19 cellular contexts compared by ENCODE assay signal in the genomic region with DNA sequence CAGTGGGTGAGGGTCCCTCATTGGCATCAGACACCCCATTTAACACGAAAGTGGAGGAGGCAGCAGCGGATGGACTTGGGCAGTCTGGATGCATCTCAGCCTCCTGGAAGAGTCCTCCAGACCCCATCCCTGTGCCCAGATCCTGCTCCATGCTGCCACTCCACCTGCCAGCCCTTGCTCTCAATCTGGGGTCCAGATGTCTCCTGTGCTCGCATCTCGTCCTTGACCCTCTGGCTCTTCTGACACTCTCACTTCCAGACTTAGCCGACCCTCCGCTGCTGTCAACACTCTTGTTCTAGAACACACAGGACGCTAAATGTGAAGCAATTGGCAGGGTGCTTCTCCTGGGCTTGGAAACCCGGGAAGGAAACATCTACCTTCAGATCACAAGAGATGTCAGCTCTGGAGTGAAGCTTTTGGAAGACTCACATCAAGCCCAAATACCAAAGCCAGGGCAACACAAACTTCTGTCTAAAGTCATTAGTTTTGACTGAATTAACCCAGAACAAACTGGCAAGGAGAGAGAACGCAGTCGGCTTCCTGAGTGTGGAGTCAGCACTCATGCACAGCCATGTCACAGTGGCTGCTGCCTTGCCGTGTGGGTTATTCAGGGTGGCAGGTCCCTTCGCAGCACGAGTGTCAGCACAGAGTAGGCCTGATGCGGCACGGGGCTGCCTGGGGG.
"Had no signal": no experiment of that assay in that cellular context is flagged by ENCODE, and none has a peak within 500 bp of the region (broad histone marks: within the 10 kb centered on the region; RNA-seq: fewer than 3 reads in every experiment).

No MANE protein-coding gene starts in this region.

- DNase-seq: effector CD8-positive, alpha-beta T cell; gastrocnemius medialis; heart right ventricle; hypothalamus; left ventricle myocardium inferior; lower lobe of right lung; midbrain; occipital lobe; psoas muscle; small intestine; stimulated activated CD4-positive, alpha-beta T cell treated with anti-CD3 and anti-CD28 coated beads, Interleukin-2, amount 100 ng/mL, for 48 hours; stimulated activated naive CD4-positive, alpha-beta T cell treated with Interleukin-2 at 50 U/mL for 16 hours; upper lobe of left lung; uterus had no signal

- H3K4me1 Mint-ChIP-seq: memory B cell had no signal

- H3K36me3 Mint-ChIP-seq: memory B cell; natural killer cell treated with Interleukin-12 subunit alpha and Interleukin-12 subunit beta and Interleukin-15 and Interleukin-18, amount 100 ng/mL, for 72 hours; neural progenitor cell had no signal

- H3K4me3 Mint-ChIP-seq: memory B cell; natural killer cell treated with Interleukin-12 subunit alpha and Interleukin-12 subunit beta and Interleukin-15 and Interleukin-18, amount 100 ng/mL, for 72 hours; neural progenitor cell had no signal

- ATAC-seq: esophagus mucosa; gastrocnemius medialis; heart right ventricle; lower lobe of right lung; natural killer cell treated with Interleukin-12 subunit alpha and Interleukin-12 subunit beta and Interleukin-15 and Interleukin-18, amount 100 ng/mL, for 72 hours; psoas muscle; right cardiac atrium had no signal

- H3K9me3 Mint-ChIP-seq: natural killer cell treated with Interleukin-12 subunit alpha and Interleukin-12 subunit beta and Interleukin-15 and Interleukin-18, amount 100 ng/mL, for 72 hours; neural progenitor cell had no signal

- H3K27ac Mint-ChIP-seq: memory B cell; natural killer cell treated with Interleukin-12 subunit alpha and Interleukin-12 subunit beta and Interleukin-15 and Interleukin-18, amount 100 ng/mL, for 72 hours; neural progenitor cell had no signal
